ENCODE assay signal across 18 cellular contexts in the genomic region with DNA sequence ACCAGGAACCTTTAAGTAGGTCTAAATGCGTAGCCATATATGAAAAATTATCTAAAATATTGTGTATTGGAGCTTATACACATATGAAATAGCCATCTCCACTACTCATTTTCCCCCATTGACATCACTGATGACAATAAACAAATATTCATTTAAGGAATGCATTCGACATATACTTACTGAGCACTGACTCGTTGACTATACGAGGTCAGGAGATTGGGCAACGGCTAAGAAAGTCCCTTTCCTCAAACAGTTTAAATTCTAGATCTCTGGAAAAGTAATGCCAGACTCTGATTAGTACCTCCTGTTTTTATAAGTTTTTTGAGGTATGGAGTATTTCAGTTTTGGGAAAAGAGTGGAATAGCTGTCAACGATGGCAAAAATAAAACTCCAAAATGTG.
DNase-seq lines count a peak whose midpoint lies in the region; ATAC-seq, FAIRE-seq and TF ChIP-seq lines count a peak whose summit lies in the region.
"Had no signal": no experiment of that assay in that cellular context is flagged by ENCODE, and none has a peak within 500 bp of the region (broad histone marks: within the 10 kb centered on the region; RNA-seq: fewer than 3 reads in every experiment).

No MANE protein-coding gene starts in this region.

- H3K27me3 ChIP-seq in PC-3 (ENCODE audit: low read length), result no peaks in the 10 kb centered on the region
- H3K27me3 ChIP-seq: BLaER1 treated with 17β-estradiol and CSF1 and Interleukin-3, amounts not matched to agents 10 nM and 100 nM had no signal

- TF ChIP-seq POLR2A in GM12892 (IDR thresholded peaks at IDR 0.05; ENCODE audit: low read depth, low read length), result no peak

- H3K79me2 ChIP-seq in PC-3 (ENCODE audit: low read length), result no peaks in the 10 kb centered on the region

- FAIRE-seq in GM12892 (lab: Jason Lieb, UNC), result no peak
- FAIRE-seq: GM19239, H1 had no signal

- POLR2A ChIA-PET in PC-3 (lab: Charles Lee; ENCODE audit: unreplicated experiment), result no interaction called here

- H3K4me2 ChIP-seq in PC-3 (ENCODE audit: low read length), result no peak overlapping the region

- DNase-seq in EH (ENCODE audit: low read depth), result peak; percentile 18
- peak; percentile 34 for DNase-seq in PC-3
- DNase-seq in choroid plexus epithelial cell (ENCODE audit: low read depth), result peak; percentile 13
- DNase-seq in fibroblast of pulmonary artery (ENCODE audit: low read depth), result peak; percentile 5
- no peak for DNase-seq in GM12892 (ENCODE audit: insufficient read length)
- DNase-seq in SKM-1 treated with dmso at 0.1 percent for 144 hours (lab: John Stamatoyannopoulos, UW; ENCODE audit: unreplicated experiment), result no peak
- DNase-seq in activated effector memory CD4-positive, alpha-beta T cell treated with Interleukin-2 at 50 U/mL for 16 hours, result no peak
- no peak for DNase-seq in foreskin melanocyte
- DNase-seq: ACHN; Calu3; CD4-positive, CD25-positive, alpha-beta regulatory T cell; DMS 273 treated with DMSO at 0.1 percent for 48 hours; GDM1 had no signal

- no peaks in the 10 kb centered on the region for H3K36me3 ChIP-seq in PC-3 (ENCODE audit: low read depth, low read length)
- H3K36me3 ChIP-seq: HAP-1 had no signal

- ATAC-seq in PC-3, result no peak

- H3K4me3 ChIP-seq in PC-3 (ENCODE audit: low read length) (no peak overlapping the region), choroid plexus epithelial cell (ENCODE audit: low read depth, low read length) (no peak overlapping the region), fibroblast of pulmonary artery (replicated peaks; ENCODE audit: low read depth, low read length) (no peak overlapping the region)
- H3K4me3 ChIP-seq: BLaER1 treated with 17β-estradiol and CSF1 and Interleukin-3, amounts not matched to agents 10 nM and 100 nM; HAP-1 had no signal

- no peak overlapping the region for H2AFZ ChIP-seq in PC-3 (ENCODE audit: low read length)

- no peaks in the 10 kb centered on the region for H3K9me3 ChIP-seq in PC-3 (ENCODE audit: low read length)
- H3K9me3 ChIP-seq: HAP-1 had no signal

- no peaks in the 10 kb centered on the region for H3K4me1 ChIP-seq in PC-3 (ENCODE audit: insufficient read depth, low read length)
- H3K4me1 ChIP-seq: HAP-1 had no signal

- no peak overlapping the region for H3K9ac ChIP-seq in PC-3 (ENCODE audit: low read length)
- H3K9ac ChIP-seq: BLaER1 treated with 17β-estradiol and CSF1 and Interleukin-3, amounts not matched to agents 10 nM and 100 nM had no signal

- H3K9me2 ChIP-seq in PC-3 (replicated peaks; ENCODE audit: low read length), result no peaks in the 10 kb centered on the region

- TF ChIP-seq CTCF in PC-3 (conservative IDR thresholded peaks at IDR 0.05; ENCODE audit: low read depth, low read length) (no peak), choroid plexus epithelial cell (conservative IDR thresholded peaks at IDR 0.05; ENCODE audit: low read depth, low read length) (no peak), fibroblast of pulmonary artery (IDR thresholded peaks at IDR 0.05; ENCODE audit: low read length, missing control alignments) (no peak)

- CTCF ChIA-PET in PC-3 (lab: Charles Lee), result no interaction called here

- H4K20me1 ChIP-seq in PC-3 (ENCODE audit: low read length), result no peaks in the 10 kb centered on the region
- H4K20me1 ChIP-seq: BLaER1 treated with 17β-estradiol and CSF1 and Interleukin-3, amounts not matched to agents 10 nM and 100 nM had no signal

- no peaks in the 10 kb centered on the region for H3F3A ChIP-seq in PC-3 (ENCODE audit: low read length, unreplicated experiment)

- no peak overlapping the region for H3K27ac ChIP-seq in PC-3 (ENCODE audit: low read length)
- H3K27ac ChIP-seq: BLaER1 treated with 17β-estradiol and CSF1 and Interleukin-3, amounts not matched to agents 10 nM and 100 nM; HL-60 had no signal

- no TSS peak for BruUV-seq in PC-3 (replicated peaks; lab: Mats Ljungman, UMichigan)

- intact Hi-C loops in PC-3 (cut with micrococcal nuclease), result loop anchor here (10.0 kb wide), 2 partner anchors 136 to 494 kb away; partner anchors contain the start of gene DIO2

Comparison
In these comparisons a context has a peak if more than half of its experiments do, and no peak if none do; other contexts are left out.
1. DNase-seq: peak in EH (single experiment), PC-3 (single experiment), choroid plexus epithelial cell (single experiment) and fibroblast of pulmonary artery (single experiment); none in GM12892 (single experiment), SKM-1 treated with dmso at 0.1 percent for 144 hours (single experiment), activated effector memory CD4-positive, alpha-beta T cell treated with Interleukin-2 at 50 U/mL for 16 hours (single experiment) and foreskin melanocyte (single experiment).